8 cellular contexts compared by ENCODE assay signal in the genomic region with DNA sequence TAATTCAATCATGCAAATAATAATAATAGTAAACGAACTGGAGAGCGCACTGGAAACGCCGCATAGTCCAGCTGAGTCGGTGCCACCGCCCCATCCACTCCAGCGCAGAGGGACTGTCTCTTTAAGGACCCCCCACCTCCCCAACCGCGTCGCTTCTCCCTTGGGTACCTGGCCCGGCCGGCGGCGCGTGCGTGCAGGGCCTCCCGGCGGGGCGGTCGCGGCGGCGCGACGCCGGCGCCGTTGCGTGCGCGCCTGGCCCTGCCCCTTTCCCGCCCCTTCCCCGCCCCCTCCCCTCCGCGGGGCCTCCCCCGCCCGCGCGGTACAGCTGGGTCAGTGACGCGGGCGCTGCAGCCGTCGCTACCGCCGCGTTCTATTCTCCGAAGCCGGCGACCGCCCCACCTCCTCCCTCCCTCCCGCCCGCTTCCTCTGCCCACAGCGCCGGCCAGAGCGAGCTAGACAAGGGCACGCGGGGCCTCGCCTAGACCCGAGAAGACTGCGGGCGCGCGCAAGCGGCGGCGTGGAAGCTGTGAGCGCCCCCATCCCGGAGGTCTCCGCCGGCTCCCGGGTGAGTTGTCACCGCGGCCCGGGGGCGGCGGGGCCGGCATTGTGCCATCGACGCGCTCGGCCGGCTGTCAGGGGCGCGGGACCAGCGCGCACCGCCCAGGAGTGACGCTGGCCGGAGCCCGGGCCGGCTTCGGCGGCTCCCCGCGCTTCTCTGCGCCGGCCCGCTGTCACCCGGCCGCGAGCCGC. TPM values are rescaled to one million over a fixed set of nuclear protein-coding genes. Genes with fewer than 3 reads are reported as not detected.
A peak's percentile ranks its signal among the peaks of the same experiment; 100 is the strongest.
DNase-seq lines count a peak whose midpoint lies in the region; ATAC-seq and TF ChIP-seq lines count a peak whose summit lies in the region.

A gene with protein sequence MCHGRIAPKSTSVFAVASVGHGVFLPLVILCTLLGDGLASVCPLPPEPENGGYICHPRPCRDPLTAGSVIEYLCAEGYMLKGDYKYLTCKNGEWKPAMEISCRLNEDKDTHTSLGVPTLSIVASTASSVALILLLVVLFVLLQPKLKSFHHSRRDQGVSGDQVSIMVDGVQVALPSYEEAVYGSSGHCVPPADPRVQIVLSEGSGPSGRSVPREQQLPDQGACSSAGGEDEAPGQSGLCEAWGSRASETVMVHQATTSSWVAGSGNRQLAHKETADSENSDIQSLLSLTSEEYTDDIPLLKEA (plus strand): TSS at position 333 of the 750 bp plus-strand sequence. CDS start 46,997 bp downstream, outside the sequence.

- no peaks in the 10 kb centered on the region for H4K20me1 ChIP-seq in KMS-11 (ENCODE audit: insufficient read depth)

- ATAC-seq in GM21619 (IDR thresholded peaks at IDR 0.05; ENCODE audit: unreplicated experiment) = peak; percentile 49
- ATAC-seq in Panc1 = peak; percentile 93
- peak; percentile 89 for ATAC-seq in esophagus mucosa

- TF ChIP-seq CTCF in KMS-11 (conservative IDR thresholded peaks at IDR 0.05; ENCODE audit: low read depth, low read length) (no peak), Panc1 (IDR thresholded peaks at IDR 0.05) (no peak)

- H3K9me3 ChIP-seq in Panc1 (ENCODE audit: control insufficient read depth, insufficient read depth, low read depth, low read length) (no peaks in the 10 kb centered on the region), muscle layer of duodenum (ENCODE audit: control insufficient read depth in 1 of 2, low read length in 2 of 2) (no peaks in the 10 kb centered on the region)

- POLR2A ChIA-PET in Panc1 (lab: Charles Lee) = interaction anchor here (0.5 to 0.6 kb wide), 2 partner anchors 210 to 349 kb away, joined by 4 to 6 read pairs; no protein-coding TSS in a partner anchor

- DNase-seq in DMS 273 (lab: John Stamatoyannopoulos, UW; ENCODE audit: unreplicated experiment) (peak; percentile 96), Panc1 (ENCODE audit: low read depth, low spot score) (no peak)
- DNase-seq in activated T-cell treated with anti-CD3 and anti-CD28 coated beads, Interleukin-2, amount 50 U/mL, for 48 hours = peak; percentile 89 to 93
- peak; percentile 77 to 88 for DNase-seq in stimulated activated CD8-positive, alpha-beta memory T cell treated with anti-CD3 and anti-CD28 coated beads, Interleukin-7, amount 100 ng/mL, for 4 hours (ENCODE audit: low read depth in 2 of 2)

- H2AFZ ChIP-seq in KMS-11 (ENCODE audit: low read depth) = peak within 1 kb of the TSS; percentile 76; the same call in 1 of the 2 replicates

- peaks cover 40% of the 10 kb centered on the region for H3K4me1 ChIP-seq in KMS-11 (ENCODE audit: low read depth, poor library complexity, severe bottlenecking)
- peaks cover 5% of the 10 kb centered on the region; the same call in 1 of the 2 replicates for H3K4me1 ChIP-seq in Panc1 (ENCODE audit: control insufficient read depth, insufficient read depth, low read length)
- peaks cover 33 to 38% of the 10 kb centered on the region in 2 donors for H3K4me1 ChIP-seq in muscle layer of duodenum (ENCODE audit: control insufficient read depth in 1 of 2, insufficient read depth in 2 of 2, low read length in 2 of 2)

- peak within 1 kb of the TSS; percentile 55; the same call in 1 of the 2 replicates for H3K9ac ChIP-seq in KMS-11

- H3K4me3 ChIP-seq in KMS-11 (IDR thresholded peaks at IDR 0.05; ENCODE audit: insufficient read depth, low read depth, low read length) (no peak within 1 kb of the TSS), Panc1 (ENCODE audit: low read depth in 2 of 2, low read length in 2 of 2) (peak within 1 kb of the TSS; percentile 63 to 78), muscle layer of duodenum (ENCODE audit: low read depth in 1 of 2, low read length in 2 of 2) (peak within 1 kb of the TSS; percentile 87 to 95)

- no TSS peak for BruUV-seq in Panc1 (replicated peaks; lab: Mats Ljungman, UMichigan)

- CTCF ChIA-PET in Panc1 (lab: Charles Lee) = interaction anchor here (0.6 kb wide), 2 partner anchors 37 to 460 kb away, joined by 4 to 7 read pairs; a partner anchor contains a TSS

- in situ Hi-C loops in Panc1 (cut with HindIII; ENCODE audit: low pct_unique_long_range_greater_than_20kb, low sequenced_read_pairs) = no loop called here

- H3K36me3 ChIP-seq in KMS-11 (ENCODE audit: insufficient read depth) (no peaks in the 10 kb centered on the region), Panc1 (ENCODE audit: control insufficient read depth, insufficient read depth, low read length) (no peaks in the 10 kb centered on the region; the same call in 1 of the 2 replicates), muscle layer of duodenum (ENCODE audit: control insufficient read depth in 1 of 2, insufficient read depth in 2 of 2, low read length in 2 of 2) (no peaks in the 10 kb centered on the region)

- no peaks in the 10 kb centered on the region; the same call in 1 of the 2 replicates for H3K79me2 ChIP-seq in KMS-11 (ENCODE audit: insufficient read depth, low read depth)

- H3K27me3 ChIP-seq in KMS-11 (ENCODE audit: insufficient read depth, low read depth) (no peaks in the 10 kb centered on the region), Panc1 (ENCODE audit: control insufficient read depth, insufficient read depth, low read length) (no peaks in the 10 kb centered on the region), muscle layer of duodenum (ENCODE audit: low read depth, low read length) (no peaks in the 10 kb centered on the region)

- H3K27ac ChIP-seq in KMS-11 (peak within 1 kb of the TSS; percentile 27; the same call in 1 of the 2 replicates), Panc1 (ENCODE audit: low read length) (peak within 1 kb of the TSS; percentile 85), muscle layer of duodenum (ENCODE audit: low read length) (peak within 1 kb of the TSS; percentile 99)

- intact Hi-C loops in Panc1 (cut with micrococcal nuclease; ENCODE audit: unreplicated experiment) = no loop called here

- H3K4me2 ChIP-seq in KMS-11 = peak within 1 kb of the TSS; percentile 75

RNA-seq across cellular contexts. Expression of the gene that starts here (rescaled TPM):
- total RNA-seq in Panc1 (2021; ENCODE audit: unreplicated experiment) = 10.9 TPM
- 6.0 TPM for polyA plus RNA-seq in Panc1 (2012; ENCODE audit: insufficient read length)
- 35.2 TPM for total RNA-seq in esophagus mucosa

Comparison
In these comparisons a context has a peak if more than half of its experiments do, and no peak if none do; other contexts are left out.
1. H3K27ac ChIP-seq: peak in every context shown above with its lines; median percentile 99 in muscle layer of duodenum; 85 in Panc1; 27 in KMS-11.